1 cellular context compared by ENCODE assay signal in genomic region chr2:128232965-128233789, GRCh38.
TF ChIP-seq lines count a peak whose summit lies in the region.

No MANE protein-coding gene starts in this region.

TF ChIP-seq in WTC11, 78 proteins besides CTCF, POLR2A, EP300 and RAD21 (continued from another document):
- no peak for TF ChIP-seq E2F1 (CRISPR knock-in tag; IDR thresholded peaks at IDR 0.05)
